In the genomic region with DNA sequence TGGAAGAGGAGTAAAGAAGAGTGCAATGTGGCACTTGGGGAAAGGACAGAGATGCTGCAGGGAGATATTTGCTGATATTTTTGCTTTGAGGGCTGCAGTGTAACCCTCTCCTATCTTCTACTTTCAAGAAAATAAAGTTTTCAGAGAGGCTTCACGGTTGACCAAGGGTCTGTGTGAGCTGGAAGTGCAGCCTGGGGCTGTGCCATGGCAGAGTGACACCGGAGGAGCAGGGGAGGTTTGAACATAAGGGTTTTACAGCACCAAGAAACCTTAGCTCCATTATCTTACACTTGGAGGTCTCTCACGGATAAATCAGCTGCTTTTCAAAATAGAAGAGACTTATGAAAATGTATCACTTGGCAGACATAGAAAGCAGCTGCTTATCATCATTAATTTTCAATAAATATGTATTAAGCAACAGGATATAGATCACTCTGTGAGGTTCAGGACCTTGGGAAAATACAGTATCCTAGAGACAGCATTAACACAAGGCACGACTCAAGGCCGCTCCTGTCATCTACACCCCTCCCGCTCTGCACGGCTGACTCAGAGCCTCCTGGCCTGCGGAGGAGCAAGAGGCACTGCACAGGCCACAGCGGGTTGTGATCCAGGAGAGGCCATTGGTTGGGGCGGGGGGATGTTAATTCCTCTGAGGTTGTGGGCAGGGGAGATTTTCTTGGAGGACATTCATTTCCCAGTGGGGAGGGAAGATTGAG, we compare ENCODE assay signal across 13 cellular contexts.
DNase-seq lines count a peak whose midpoint lies in the region; ATAC-seq and TF ChIP-seq lines count a peak whose summit lies in the region.
"Had no signal": no experiment of that assay in that cellular context is flagged by ENCODE, and none has a peak within 500 bp of the region (broad histone marks: within the 10 kb centered on the region; RNA-seq: fewer than 3 reads in every experiment).

No MANE protein-coding gene starts in this region.

- no CpG with 5 or more reads among the region's 10 CpGs for WGBS in trophoblast cell (ENCODE audit: extremely low coverage, insufficient coverage, insufficient read length)

- H2AFZ ChIP-seq in trophoblast cell (ENCODE audit: insufficient read depth, low read length, poor library complexity) = no peak overlapping the region

- no peak overlapping the region for H2AK5ac ChIP-seq in trophoblast cell (ENCODE audit: low read length)

- no peak overlapping the region for H2BK5ac ChIP-seq in trophoblast cell (ENCODE audit: low read depth, low read length, poor library complexity)

- H3K4me3 Mint-ChIP-seq in activated CD8-positive, alpha-beta T cell treated with anti-CD3 and anti-CD28 coated beads for 36 hours = no peak overlapping the region
- H3K4me3 Mint-ChIP-seq: activated T-helper 17 cell treated with anti-CD3 and anti-CD28 coated beads, Interleukin-2, amount 50 U/mL, for 72 hours; stimulated activated naive CD8-positive, alpha-beta T cell treated with anti-CD3 and anti-CD28 coated beads, Interleukin-15, amount 100 ng/mL, for 72 hours had no signal

- no peaks in the 10 kb centered on the region for H3K4me1 Mint-ChIP-seq in activated CD8-positive, alpha-beta T cell treated with anti-CD3 and anti-CD28 coated beads for 36 hours (ENCODE audit: low read depth)
- H3K4me1 Mint-ChIP-seq: activated T-helper 17 cell treated with anti-CD3 and anti-CD28 coated beads, Interleukin-2, amount 50 U/mL, for 72 hours; stimulated activated naive CD8-positive, alpha-beta T cell treated with anti-CD3 and anti-CD28 coated beads, Interleukin-15, amount 100 ng/mL, for 72 hours had no signal

- peaks cover 12% of the 10 kb centered on the region for H3K9me3 ChIP-seq in trophoblast cell (ENCODE audit: insufficient read depth, low read depth, low read length)

- H3K79me2 ChIP-seq in trophoblast cell (ENCODE audit: control insufficient read depth, insufficient read depth, low read length, poor library complexity) = no peaks in the 10 kb centered on the region

- H2BK120ac ChIP-seq in trophoblast cell (ENCODE audit: insufficient read depth, low read length, poor library complexity) = no peak overlapping the region

- H3K36me3 ChIP-seq in trophoblast cell (ENCODE audit: control insufficient read depth in 1 of 2, insufficient read depth in 2 of 2, low read length in 2 of 2) = no peaks in the 10 kb centered on the region
- H3K36me3 ChIP-seq: BLaER1 had no signal

- H2BK12ac ChIP-seq in trophoblast cell (ENCODE audit: low read length) = no peak overlapping the region

- H3K4me1 ChIP-seq in foreskin keratinocyte = no peaks in the 10 kb centered on the region
- H3K4me1 ChIP-seq in trophoblast cell (ENCODE audit: control insufficient read depth in 1 of 2, insufficient read depth in 2 of 2, low read length in 2 of 2) = peaks cover 11% of the 10 kb centered on the region in 2 experiments
- H3K4me1 ChIP-seq: BLaER1 had no signal

- no peaks in the 10 kb centered on the region for H3K36me3 Mint-ChIP-seq in activated CD8-positive, alpha-beta T cell treated with anti-CD3 and anti-CD28 coated beads for 36 hours (ENCODE audit: low read depth)

- peak; percentile 91 for DNase-seq in Daoy (ENCODE audit: low read depth)
- DNase-seq in foreskin keratinocyte = peak in 1 of 2 donors; percentile 23
- DNase-seq in trophoblast cell = no peak
- no peak for DNase-seq in dorsolateral prefrontal cortex
- DNase-seq in NCI-H2029 treated with DMSO at 0.1 percent for 48 hours (lab: John Stamatoyannopoulos, UW) = no peak
- no peak for DNase-seq in activated CD8-positive, alpha-beta T cell treated with anti-CD3 and anti-CD28 coated beads for 36 hours
- no peak for DNase-seq in HuH-7 (ENCODE audit: low spot score)
- DNase-seq: effector CD8-positive, alpha-beta T cell; NCI-H748 treated with DMSO at 0.1 percent for 48 hours; stimulated activated naive CD8-positive, alpha-beta T cell treated with anti-CD3 and anti-CD28 coated beads, Interleukin-15, amount 100 ng/mL, for 72 hours had no signal

- CTCF ChIA-PET in activated CD8-positive, alpha-beta T cell treated with anti-CD3 and anti-CD28 coated beads for 36 hours (lab: Charles Lee) = no interaction called here

- intact Hi-C loops in dorsolateral prefrontal cortex (cut with DNase I) = no loop called here
- intact Hi-C loops in activated CD8-positive, alpha-beta T cell treated with anti-CD3 and anti-CD28 coated beads for 36 hours (cut with micrococcal nuclease) = no loop called here

- H3K9me3 Mint-ChIP-seq in activated CD8-positive, alpha-beta T cell treated with anti-CD3 and anti-CD28 coated beads for 36 hours = no peaks in the 10 kb centered on the region
- H3K9me3 Mint-ChIP-seq: activated T-helper 17 cell treated with anti-CD3 and anti-CD28 coated beads, Interleukin-2, amount 50 U/mL, for 72 hours; stimulated activated naive CD8-positive, alpha-beta T cell treated with anti-CD3 and anti-CD28 coated beads, Interleukin-15, amount 100 ng/mL, for 72 hours had no signal

- H4K8ac ChIP-seq in trophoblast cell (ENCODE audit: low read depth, low read length) = no peak overlapping the region

- H3K4me3 ChIP-seq in trophoblast cell (ENCODE audit: low read depth, low read length) (peak overlapping the region; percentile 15), dorsolateral prefrontal cortex (no peak overlapping the region)
- H3K4me3 ChIP-seq: BLaER1 had no signal

- TF ChIP-seq CTCF in foreskin keratinocyte (conservative IDR thresholded peaks at IDR 0.05) (no peak), dorsolateral prefrontal cortex (IDR thresholded peaks at IDR 0.05 in 54 of 56, conservative IDR thresholded peaks at IDR 0.05 in 2 of 56; ENCODE audit: low read depth in 1 of 56, partially characterized antibody in 56 of 56) (no peak)
- no peak for TF ChIP-seq CTCF in activated CD8-positive, alpha-beta T cell treated with anti-CD3 and anti-CD28 coated beads for 36 hours (IDR thresholded peaks at IDR 0.05)

- H3K9ac ChIP-seq in trophoblast cell (ENCODE audit: low read length) = no peak overlapping the region
- H3K9ac ChIP-seq: BLaER1 had no signal

- no peak overlapping the region for H3K4ac ChIP-seq in trophoblast cell (ENCODE audit: low read depth, low read length)

- H3K18ac ChIP-seq in trophoblast cell (ENCODE audit: low read length) = no peak overlapping the region

- peaks cover 9% of the 10 kb centered on the region for H3K79me1 ChIP-seq in trophoblast cell (ENCODE audit: low read length)

- H3K27me3 Mint-ChIP-seq in activated CD8-positive, alpha-beta T cell treated with anti-CD3 and anti-CD28 coated beads for 36 hours = peaks cover 14% of the 10 kb centered on the region

- H3K27ac Mint-ChIP-seq in activated CD8-positive, alpha-beta T cell treated with anti-CD3 and anti-CD28 coated beads for 36 hours = no peak overlapping the region
- H3K27ac Mint-ChIP-seq: activated T-helper 17 cell treated with anti-CD3 and anti-CD28 coated beads, Interleukin-2, amount 50 U/mL, for 72 hours; stimulated activated naive CD8-positive, alpha-beta T cell treated with anti-CD3 and anti-CD28 coated beads, Interleukin-15, amount 100 ng/mL, for 72 hours had no signal

- H3K23ac ChIP-seq in trophoblast cell (ENCODE audit: low read length) = peak overlapping the region; percentile 72

- no peak overlapping the region for H4K91ac ChIP-seq in trophoblast cell (ENCODE audit: low read depth, low read length)

- POLR2A ChIA-PET in activated CD8-positive, alpha-beta T cell treated with anti-CD3 and anti-CD28 coated beads for 36 hours (lab: Charles Lee) = no interaction called here

- ATAC-seq in SK-N-SH treated with all-trans-retinoic acid at 6 μM for 48 hours (peak; percentile 83), foreskin keratinocyte (peak; percentile 63)
- no peak for ATAC-seq in activated CD8-positive, alpha-beta T cell treated with anti-CD3 and anti-CD28 coated beads for 36 hours
- ATAC-seq: activated T-helper 17 cell treated with anti-CD3 and anti-CD28 coated beads, Interleukin-2, amount 50 U/mL, for 72 hours; stimulated activated naive CD8-positive, alpha-beta T cell treated with anti-CD3 and anti-CD28 coated beads, Interleukin-15, amount 100 ng/mL, for 72 hours had no signal

- H3K4me2 ChIP-seq in trophoblast cell (ENCODE audit: low read length) = no peak overlapping the region
- H3K4me2 ChIP-seq: BLaER1 had no signal

- H3K27me3 ChIP-seq in foreskin keratinocyte = no peaks in the 10 kb centered on the region
- no peaks in the 10 kb centered on the region for H3K27me3 ChIP-seq in trophoblast cell (ENCODE audit: insufficient read depth, low read length)
- peaks cover 0 to 12% (median 0%) of the 10 kb centered on the region in 45 donors for H3K27me3 ChIP-seq in dorsolateral prefrontal cortex
- H3K27me3 ChIP-seq: BLaER1 had no signal

- no peak overlapping the region for H3K14ac ChIP-seq in trophoblast cell (ENCODE audit: low read length)

- H3K27ac ChIP-seq in foreskin keratinocyte (no peak overlapping the region), trophoblast cell (ENCODE audit: low read depth, low read length) (no peak overlapping the region), dorsolateral prefrontal cortex (no peak overlapping the region)
- H3K27ac ChIP-seq: BLaER1 had no signal

- no peak overlapping the region for H4K12ac ChIP-seq in trophoblast cell (ENCODE audit: low read depth, low read length)

TF ChIP-seq in SK-N-SH treated with all-trans-retinoic acid at 6 μM for 48 hours, 23 proteins besides CTCF, POLR2A, EP300 and RAD21 (continues in another document):
- TF ChIP-seq ZFP3 (CRISPR knock-in tag; IDR thresholded peaks at IDR 0.05) (no peak), TOX (CRISPR knock-in tag; IDR thresholded peaks at IDR 0.05; ENCODE audit: borderline replicate concordance) (no peak), ZNF565 (CRISPR knock-in tag; conservative IDR thresholded peaks at IDR 0.05; ENCODE audit: low read depth) (no peak), BACH2 (CRISPR knock-in tag; IDR thresholded peaks at IDR 0.05; ENCODE audit: borderline replicate concordance) (no peak), ZNF8 (CRISPR knock-in tag; IDR thresholded peaks at IDR 0.05) (no peak), RARB (CRISPR knock-in tag; IDR thresholded peaks at IDR 0.05) (no peak)
- TF ChIP-seq, protein P1, sequence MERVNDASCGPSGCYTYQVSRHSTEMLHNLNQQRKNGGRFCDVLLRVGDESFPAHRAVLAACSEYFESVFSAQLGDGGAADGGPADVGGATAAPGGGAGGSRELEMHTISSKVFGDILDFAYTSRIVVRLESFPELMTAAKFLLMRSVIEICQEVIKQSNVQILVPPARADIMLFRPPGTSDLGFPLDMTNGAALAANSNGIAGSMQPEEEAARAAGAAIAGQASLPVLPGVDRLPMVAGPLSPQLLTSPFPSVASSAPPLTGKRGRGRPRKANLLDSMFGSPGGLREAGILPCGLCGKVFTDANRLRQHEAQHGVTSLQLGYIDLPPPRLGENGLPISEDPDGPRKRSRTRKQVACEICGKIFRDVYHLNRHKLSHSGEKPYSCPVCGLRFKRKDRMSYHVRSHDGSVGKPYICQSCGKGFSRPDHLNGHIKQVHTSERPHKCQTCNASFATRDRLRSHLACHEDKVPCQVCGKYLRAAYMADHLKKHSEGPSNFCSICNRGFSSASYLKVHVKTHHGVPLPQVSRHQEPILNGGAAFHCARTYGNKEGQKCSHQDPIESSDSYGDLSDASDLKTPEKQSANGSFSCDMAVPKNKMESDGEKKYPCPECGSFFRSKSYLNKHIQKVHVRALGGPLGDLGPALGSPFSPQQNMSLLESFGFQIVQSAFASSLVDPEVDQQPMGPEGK (CRISPR knock-in tag; IDR thresholded peaks at IDR 0.05; ENCODE audit: borderline replicate concordance) = no peak
